Comparison of ENCODE assay signal across 12 cellular contexts in the genomic region with DNA sequence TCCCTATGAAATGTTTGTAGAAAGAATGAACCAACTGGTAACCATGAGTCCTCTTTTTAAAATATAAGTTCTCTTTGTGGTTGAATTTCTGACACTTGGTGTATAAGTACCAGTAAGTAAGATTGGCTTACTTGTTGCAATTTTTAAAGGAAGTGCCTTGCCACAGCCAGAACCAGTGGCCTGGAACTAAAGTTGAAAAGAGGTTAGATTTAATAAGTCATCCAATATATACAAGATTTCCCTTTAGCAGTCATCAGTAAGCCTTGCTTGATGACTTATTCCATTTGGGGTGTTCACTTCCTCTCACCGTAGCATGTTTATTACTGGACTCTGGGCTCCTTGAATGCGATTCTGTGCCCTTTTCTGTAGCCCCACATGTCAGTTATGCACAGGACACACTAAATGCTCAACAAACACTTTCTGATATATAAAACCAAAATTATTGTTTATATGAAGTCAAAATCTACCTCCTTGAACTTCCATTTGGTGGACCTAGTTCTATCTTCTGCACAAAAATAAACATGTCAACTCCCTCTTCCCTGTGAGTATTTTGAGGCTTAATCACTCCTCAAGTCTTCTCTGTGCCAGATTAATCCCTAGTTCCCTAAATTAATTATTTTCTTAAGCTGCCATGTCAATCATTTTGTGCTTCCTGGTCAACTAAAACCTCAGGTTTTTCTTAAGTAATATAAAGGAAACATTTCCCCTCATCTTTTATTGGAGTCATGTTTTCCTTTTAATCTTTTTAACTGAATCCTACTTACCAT.
A peak's percentile ranks its signal among the peaks of the same experiment; 100 is the strongest.
DNase-seq lines count a peak whose midpoint lies in the region; ATAC-seq and TF ChIP-seq lines count a peak whose summit lies in the region.
"Had no signal": no experiment of that assay in that cellular context is flagged by ENCODE, and none has a peak within 500 bp of the region (broad histone marks: within the 10 kb centered on the region; RNA-seq: fewer than 3 reads in every experiment).

No MANE protein-coding gene starts in this region.

- no peaks in the 10 kb centered on the region for H3K36me3 Mint-ChIP-seq in CD8-positive, alpha-beta memory T cell
- no peaks in the 10 kb centered on the region for H3K36me3 Mint-ChIP-seq in activated B cell treated with CpG ODN at 0.5 μM for 24 hours (ENCODE audit: low read depth)

- no peak for DNase-seq in CD8-positive, alpha-beta memory T cell
- no peak for DNase-seq in activated B cell treated with CpG ODN at 0.5 μM for 24 hours
- DNase-seq in stimulated activated CD4-positive, alpha-beta T cell treated with anti-CD3 and anti-CD28 coated beads, Interleukin-2, amount 100 ng/mL, for 48 hours: no peak
- no peak for DNase-seq in NCI-H2227 (lab: John Stamatoyannopoulos, UW; ENCODE audit: unreplicated experiment)
- no peak for DNase-seq in DMS79 (lab: John Stamatoyannopoulos, UW)
- DNase-seq in caudate nucleus (lab: John Stamatoyannopoulos, UW): no peak
- DNase-seq: dorsolateral prefrontal cortex, glutamatergic neuron, NCI-H2171 had no signal

- CTCF ChIA-PET in CD8-positive, alpha-beta memory T cell (lab: Charles Lee): no interaction called here
- CTCF ChIA-PET in activated B cell treated with CpG ODN at 0.5 μM for 24 hours (lab: Charles Lee): no interaction called here

- H3K4me3 Mint-ChIP-seq in CD8-positive, alpha-beta memory T cell: no peak overlapping the region
- no peak overlapping the region for H3K4me3 Mint-ChIP-seq in activated B cell treated with CpG ODN at 0.5 μM for 24 hours

- POLR2A ChIA-PET in CD8-positive, alpha-beta memory T cell (lab: Charles Lee): no interaction called here
- POLR2A ChIA-PET in activated B cell treated with CpG ODN at 0.5 μM for 24 hours (lab: Charles Lee): no interaction called here

- no peaks in the 10 kb centered on the region for H3K27me3 Mint-ChIP-seq in CD8-positive, alpha-beta memory T cell
- H3K27me3 Mint-ChIP-seq in activated B cell treated with CpG ODN at 0.5 μM for 24 hours: no peaks in the 10 kb centered on the region

- intact Hi-C loops in activated B cell treated with CpG ODN at 0.5 μM for 24 hours (cut with micrococcal nuclease): loop anchor here (10.0 kb wide), 1 partner anchor 218 kb away; the partner anchor contains the start of gene ST6GALNAC3

- H3K27ac ChIP-seq in CD8-positive, alpha-beta memory T cell (ENCODE audit: low read depth, low read length): no peak overlapping the region
- no peak overlapping the region for H3K27ac ChIP-seq in caudate nucleus (ENCODE audit: low read depth, low read length)
- H3K27ac ChIP-seq: dorsolateral prefrontal cortex, VCaP had no signal

- no peaks in the 10 kb centered on the region for H3K27me3 ChIP-seq in CD8-positive, alpha-beta memory T cell (ENCODE audit: insufficient read depth, low read length, poor library complexity, severe bottlenecking)
- H3K27me3 ChIP-seq: dorsolateral prefrontal cortex had no signal

- H3K4me1 Mint-ChIP-seq in CD8-positive, alpha-beta memory T cell: peaks cover 71 to 90% (median 86%) of the 10 kb centered on the region in 3 donors
- H3K4me1 Mint-ChIP-seq in activated B cell treated with CpG ODN at 0.5 μM for 24 hours: peaks cover 48% of the 10 kb centered on the region

- peaks cover 0 to 2% (median 0%) of the 10 kb centered on the region in 5 donors for H3K9me3 Mint-ChIP-seq in CD8-positive, alpha-beta memory T cell
- H3K9me3 Mint-ChIP-seq in activated B cell treated with CpG ODN at 0.5 μM for 24 hours: no peaks in the 10 kb centered on the region

- H3K27ac Mint-ChIP-seq in CD8-positive, alpha-beta memory T cell: peak overlapping the region in 5 of 8 donors; percentile 43 to 71 (median 68)
- peak overlapping the region; percentile 47 for H3K27ac Mint-ChIP-seq in activated B cell treated with CpG ODN at 0.5 μM for 24 hours

- H3K9me3 ChIP-seq in CD8-positive, alpha-beta memory T cell (ENCODE audit: low read length): no peaks in the 10 kb centered on the region

- ATAC-seq in GM19452 (IDR thresholded peaks at IDR 0.05; ENCODE audit: unreplicated experiment): peak; percentile 77
- peak; percentile 55 for ATAC-seq in HG03095 (IDR thresholded peaks at IDR 0.05; ENCODE audit: unreplicated experiment)
- ATAC-seq in activated B cell treated with CpG ODN at 0.5 μM for 24 hours (ENCODE audit: low read depth): peak; percentile 43

- no peaks in the 10 kb centered on the region for H3K36me3 ChIP-seq in CD8-positive, alpha-beta memory T cell (ENCODE audit: insufficient read depth, low read length)

- no peak overlapping the region for H3K4me3 ChIP-seq in CD8-positive, alpha-beta memory T cell (ENCODE audit: low read length)

- TF ChIP-seq CTCF in activated B cell treated with CpG ODN at 0.5 μM for 24 hours (IDR thresholded peaks at IDR 0.05): no peak

- H3K4me1 ChIP-seq in CD8-positive, alpha-beta memory T cell (ENCODE audit: insufficient read depth, low read length): peaks cover 69% of the 10 kb centered on the region
